In genomic region chr14:71933026-71933587, GRCh38 we compare ENCODE assay signal across 8 cellular contexts. TPM values are rescaled to one million over a fixed set of nuclear protein-coding genes. Genes with fewer than 3 reads are reported as not detected.
DNase-seq lines count a peak whose midpoint lies in the region; ATAC-seq and TF ChIP-seq lines count a peak whose summit lies in the region.

No MANE protein-coding gene starts in this region.

- H3K4me3 ChIP-seq in epithelial cell of esophagus (ENCODE audit: low read length), result no peak overlapping the region

- ATAC-seq in omental fat pad (ENCODE audit: low FRiP score), result peak; percentile 34
- no peak for ATAC-seq in HG02588 (IDR thresholded peaks at IDR 0.05; ENCODE audit: unreplicated experiment)

- DNase-seq in DMS79 treated with DMSO at 0.1 percent for 48 hours (lab: John Stamatoyannopoulos, UW), result peak; percentile 65
- DNase-seq in NCI-H345 (lab: John Stamatoyannopoulos, UW), result peak; percentile 57
- DNase-seq in epithelial cell of esophagus (ENCODE audit: low read depth), result peak; percentile 29
- no peak for DNase-seq in omental fat pad (ENCODE audit: low spot score)
- DNase-seq in KG1 (lab: John Stamatoyannopoulos, UW), result no peak
- DNase-seq in foreskin melanocyte, result no peak
- DNase-seq in NK-92 treated with Interleukin-12 subunit alpha and Interleukin-12 subunit beta, amount 100 ng/mL, for 24 hours (lab: John Stamatoyannopoulos, UW), result no peak

- TF ChIP-seq CTCF in epithelial cell of esophagus (IDR thresholded peaks at IDR 0.05; ENCODE audit: insufficient read depth, low read depth, low read length, missing control alignments) (no peak), omental fat pad (IDR thresholded peaks at IDR 0.05) (no peak)

RNA-seq across cellular contexts. Expression of gene RGS6, which starts 0.9 kb away (rescaled TPM):
- 10 to 100 TPM in 1 of 4 donors, 1 to 10 TPM in 3; 5.2 to 27.3 (median 6.9) TPM for total RNA-seq in omental fat pad

Comparison
In these comparisons a context has a peak if more than half of its experiments do, and no peak if none do; other contexts are left out.
1. DNase-seq: peak in DMS79 treated with DMSO at 0.1 percent for 48 hours (single experiment), NCI-H345 (single experiment) and epithelial cell of esophagus (single experiment); none in omental fat pad (single experiment), KG1 (single experiment), foreskin melanocyte (single experiment) and NK-92 treated with Interleukin-12 subunit alpha and Interleukin-12 subunit beta, amount 100 ng/mL, for 24 hours (single experiment).